In genomic region chr6:110884321-110884720, GRCh38 we compare ENCODE assay signal across 1 cellular context.
TF ChIP-seq lines count a peak whose summit lies in the region.

No MANE protein-coding gene starts in this region.

TF ChIP-seq in HepG2, 621 proteins besides CTCF, POLR2A, EP300 and RAD21 (continued from another document):
- TF ChIP-seq POLR2AphosphoS5 (IDR thresholded peaks at IDR 0.05; ENCODE audit: low read depth, low read length) (peak; percentile 44; the same call in 1 of the 2 replicates), DMAP1 (CRISPR knock-in tag; IDR thresholded peaks at IDR 0.05) (no peak), MTA1 (CRISPR knock-in tag; IDR thresholded peaks at IDR 0.05; ENCODE audit: borderline replicate concordance) (no peak), HOMEZ (CRISPR knock-in tag; IDR thresholded peaks at IDR 0.05; ENCODE audit: low read depth) (no peak), POLR2G (IDR thresholded peaks at IDR 0.05; ENCODE audit: low read depth, low read length) (peak; percentile 13; the same call in 1 of the 2 replicates), ZNF407 (CRISPR knock-in tag; IDR thresholded peaks at IDR 0.05; ENCODE audit: not compliant biosample characterization) (no peak)
TF ChIP-seq in HepG2: peak in this region for 3.
